Comparison of ENCODE assay signal across 8 cellular contexts in the genomic region with DNA sequence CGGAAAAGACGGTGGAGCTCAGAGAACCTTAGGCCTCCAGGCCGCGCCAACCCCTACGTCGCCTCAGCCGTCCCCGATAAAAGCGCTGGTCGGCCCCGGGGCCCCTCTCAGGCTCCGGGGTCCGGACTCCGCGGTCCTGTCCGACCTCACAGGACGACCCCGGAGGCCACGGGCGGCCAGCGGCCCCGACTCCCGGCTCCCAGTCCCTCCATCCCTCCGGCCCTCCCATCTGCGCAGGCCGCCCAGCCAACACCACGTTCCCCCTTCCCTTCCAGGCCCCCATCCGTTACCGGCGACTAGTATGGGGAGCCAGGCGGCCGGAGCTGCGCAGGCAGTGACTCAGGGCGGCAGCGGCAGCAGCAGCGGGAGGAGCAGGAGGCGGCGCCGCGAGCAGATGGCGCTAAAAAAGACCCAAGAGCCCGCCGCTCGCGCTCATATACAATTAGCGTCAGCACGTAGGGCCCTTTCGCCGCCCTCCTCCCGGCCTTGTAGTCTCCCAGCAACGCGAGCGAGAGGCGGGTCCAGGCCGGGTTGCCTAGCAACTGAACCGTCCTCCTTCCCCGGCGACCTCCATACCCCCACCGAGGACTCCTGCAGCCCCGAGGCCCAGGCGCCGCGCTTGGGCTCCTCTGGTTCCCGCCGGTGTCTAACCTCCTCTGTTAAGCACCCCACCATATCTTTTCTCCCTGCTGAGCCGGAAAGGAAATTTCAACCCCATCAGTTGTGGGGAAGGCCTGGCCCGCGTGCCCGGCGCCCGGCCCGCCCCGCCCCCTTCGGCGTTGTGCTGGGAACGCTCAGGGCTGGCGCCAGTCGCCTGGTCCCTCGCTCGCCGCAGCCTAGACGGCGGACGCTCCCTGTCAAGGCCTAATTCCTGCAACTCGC. TPM values are rescaled to one million over a fixed set of nuclear protein-coding genes. Genes with fewer than 3 reads are reported as not detected.
DNase-seq lines count a peak whose midpoint lies in the region; ATAC-seq and TF ChIP-seq lines count a peak whose summit lies in the region.

A gene with protein sequence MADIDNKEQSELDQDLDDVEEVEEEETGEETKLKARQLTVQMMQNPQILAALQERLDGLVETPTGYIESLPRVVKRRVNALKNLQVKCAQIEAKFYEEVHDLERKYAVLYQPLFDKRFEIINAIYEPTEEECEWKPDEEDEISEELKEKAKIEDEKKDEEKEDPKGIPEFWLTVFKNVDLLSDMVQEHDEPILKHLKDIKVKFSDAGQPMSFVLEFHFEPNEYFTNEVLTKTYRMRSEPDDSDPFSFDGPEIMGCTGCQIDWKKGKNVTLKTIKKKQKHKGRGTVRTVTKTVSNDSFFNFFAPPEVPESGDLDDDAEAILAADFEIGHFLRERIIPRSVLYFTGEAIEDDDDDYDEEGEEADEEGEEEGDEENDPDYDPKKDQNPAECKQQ (minus strand): TSS at position 409 of the 882 bp plus-strand sequence. CDS start 10,466 bp downstream, outside the sequence.

- no peaks in the 10 kb centered on the region for H3K9me3 Mint-ChIP-seq in IgD-negative memory B cell

- peaks cover 36 to 46% (median 43%) of the 10 kb centered on the region in 3 donors for H3K4me1 Mint-ChIP-seq in IgD-negative memory B cell

- no peaks in the 10 kb centered on the region for H3K9me3 ChIP-seq in mucosa of rectum (ENCODE audit: control insufficient read depth in 2 of 2, low read length in 2 of 2)

- peak within 1 kb of the TSS; percentile 91 to 94 for H3K27ac ChIP-seq in mucosa of rectum (ENCODE audit: low read depth in 2 of 2, low read length in 2 of 2)

- H3K27me3 ChIP-seq in mucosa of rectum (ENCODE audit: control insufficient read depth in 2 of 2, insufficient read depth in 2 of 2, low read length in 2 of 2): no peaks in the 10 kb centered on the region

- H3K9ac ChIP-seq in mucosa of rectum (ENCODE audit: low read depth in 1 of 2, low read length in 2 of 2): peak within 1 kb of the TSS; percentile 82 to 83

- peak within 1 kb of the TSS; percentile 97 to 100 (median 100) for H3K4me3 Mint-ChIP-seq in IgD-negative memory B cell

- ATAC-seq in GM21529 (IDR thresholded peaks at IDR 0.05; ENCODE audit: unreplicated experiment): peak; percentile 91

- H3K27me3 Mint-ChIP-seq in IgD-negative memory B cell: no peaks in the 10 kb centered on the region

- H3K36me3 ChIP-seq in mucosa of rectum (ENCODE audit: control insufficient read depth in 2 of 2, insufficient read depth in 2 of 2, low read length in 2 of 2): no peaks in the 10 kb centered on the region

- no peak for TF ChIP-seq CTCF in epithelial cell of proximal tubule (conservative IDR thresholded peaks at IDR 0.05; ENCODE audit: low read depth, low read length)

- peaks cover 2% of the 10 kb centered on the region for H3K36me3 Mint-ChIP-seq in IgD-negative memory B cell

- H3K4me3 ChIP-seq in epithelial cell of proximal tubule (ENCODE audit: low read depth, low read length) (peak within 1 kb of the TSS; percentile 82), mucosa of rectum (ENCODE audit: low read length in 2 of 2) (peak within 1 kb of the TSS; percentile 79 to 81)

- DNase-seq in DMS 273 treated with DMSO at 0.1 percent for 48 hours (lab: John Stamatoyannopoulos, UW) (peak; percentile 86), OCI-M2 (lab: John Stamatoyannopoulos, UW; ENCODE audit: unreplicated experiment) (peak; percentile 61), activated T-cell treated with anti-CD3 and anti-CD28 coated beads for 48 hours (ENCODE audit: low read depth) (peak; percentile 93), epithelial cell of proximal tubule (ENCODE audit: low read depth) (peak; percentile 73)
- DNase-seq in stimulated activated CD8-positive, alpha-beta memory T cell treated with anti-CD3 and anti-CD28 coated beads, Interleukin-4, amount 100 ng/mL, for 48 hours: peak; percentile 98

- H3K4me1 ChIP-seq in mucosa of rectum (ENCODE audit: control insufficient read depth in 2 of 2, insufficient read depth in 2 of 2, low read length in 2 of 2): peaks cover 7 to 13% of the 10 kb centered on the region in 2 donors

- peak within 1 kb of the TSS; percentile 97 to 100 (median 100) for H3K27ac Mint-ChIP-seq in IgD-negative memory B cell

RNA-seq across cellular contexts. Expression of the gene that starts here (rescaled TPM):
- polyA plus RNA-seq in IgD-negative memory B cell: 223 TPM
- total RNA-seq in epithelial cell of proximal tubule: 393 and 473 TPM in 2 replicates

Comparison
In these comparisons a context has a peak if more than half of its experiments do, and no peak if none do; other contexts are left out.
1. Peak in every context shown above with its lines: DNase-seq, ATAC-seq, H3K4me3 ChIP-seq and H3K27ac ChIP-seq.